Comparison of ENCODE assay signal across 9 cellular contexts in the genomic region with DNA sequence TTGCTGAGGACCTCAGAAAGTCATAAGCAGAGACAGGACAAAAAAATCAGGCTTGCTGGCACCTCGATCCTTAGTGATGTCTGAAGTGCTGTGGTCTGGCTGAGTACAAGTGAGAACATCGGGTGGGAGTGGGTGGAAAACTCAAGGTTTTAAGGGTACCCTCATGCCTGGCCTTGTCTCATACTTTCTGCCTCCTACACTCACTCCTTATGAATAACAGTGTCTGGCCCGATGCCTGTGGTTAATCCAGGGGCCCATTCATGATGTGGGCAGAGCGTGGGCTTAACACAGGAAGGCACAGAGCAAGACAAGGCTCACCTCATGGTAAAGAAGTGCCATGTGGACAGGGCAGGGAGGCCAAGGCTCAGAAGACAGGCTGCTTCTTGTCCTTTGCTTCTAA. TPM values are rescaled to one million over a fixed set of nuclear protein-coding genes. Genes with fewer than 3 reads are reported as not detected.
DNase-seq lines count a peak whose midpoint lies in the region; ATAC-seq lines count a peak whose summit lies in the region.
"Had no signal": no experiment of that assay in that cellular context is flagged by ENCODE, and none has a peak within 500 bp of the region (broad histone marks: within the 10 kb centered on the region; RNA-seq: fewer than 3 reads in every experiment).

No MANE protein-coding gene starts in this region.

- no peak overlapping the region for H2AFZ ChIP-seq in mesenchymal stem cell (ENCODE audit: low read depth, low read length)

- peak overlapping the region; percentile 98 to 99 for H2BK12ac ChIP-seq in mesenchymal stem cell (ENCODE audit: low read length in 2 of 2)

- peak; percentile 49 for ATAC-seq in HG03045 (IDR thresholded peaks at IDR 0.05; ENCODE audit: unreplicated experiment)
- peak; percentile 96 for ATAC-seq in stimulated activated effector memory CD8-positive, alpha-beta T cell treated with anti-CD3 and anti-CD28 coated beads, Interleukin-12 subunit alpha, Interleukin-12 subunit beta, amount 100 ng/mL, for 72 hours

- H4K91ac ChIP-seq in mesenchymal stem cell (ENCODE audit: low read length) = no peak overlapping the region

- no peaks in the 10 kb centered on the region for H3K9me3 ChIP-seq in mesenchymal stem cell (ENCODE audit: control insufficient read depth, low read length)

- H3K4me1 ChIP-seq in mesenchymal stem cell (ENCODE audit: control insufficient read depth, insufficient read depth, low read depth, low read length) = peaks cover 11% of the 10 kb centered on the region

- peak overlapping the region in 1 of 2 experiments; percentile 1 for H3K14ac ChIP-seq in mesenchymal stem cell (ENCODE audit: low read length in 2 of 2)

- 98% methylated on average over 3 of the region's 4 CpGs for WGBS in mesenchymal stem cell

- H3K27ac Mint-ChIP-seq in activated T-cell treated with anti-CD3 and anti-CD28 coated beads, Interleukin-2, amount 50 U/mL, for 24 hours = no peak overlapping the region
- H3K27ac Mint-ChIP-seq in stimulated activated effector memory CD8-positive, alpha-beta T cell treated with anti-CD3 and anti-CD28 coated beads, Interleukin-12 subunit alpha, Interleukin-12 subunit beta, amount 100 ng/mL, for 72 hours = no peak overlapping the region

- H3K4me2 ChIP-seq in mesenchymal stem cell (ENCODE audit: low read length, poor library complexity, severe bottlenecking) = no peak overlapping the region

- H2BK120ac ChIP-seq in mesenchymal stem cell (ENCODE audit: low read depth, low read length) = peak overlapping the region; percentile 62

- no peaks in the 10 kb centered on the region for H3K9me3 Mint-ChIP-seq in activated T-cell treated with anti-CD3 and anti-CD28 coated beads, Interleukin-2, amount 50 U/mL, for 24 hours
- H3K9me3 Mint-ChIP-seq in stimulated activated effector memory CD8-positive, alpha-beta T cell treated with anti-CD3 and anti-CD28 coated beads, Interleukin-12 subunit alpha, Interleukin-12 subunit beta, amount 100 ng/mL, for 72 hours = no peaks in the 10 kb centered on the region

- peaks cover 38% of the 10 kb centered on the region for H3K4me1 Mint-ChIP-seq in activated T-cell treated with anti-CD3 and anti-CD28 coated beads, Interleukin-2, amount 50 U/mL, for 24 hours (ENCODE audit: low read depth)
- H3K4me1 Mint-ChIP-seq in stimulated activated effector memory CD8-positive, alpha-beta T cell treated with anti-CD3 and anti-CD28 coated beads, Interleukin-12 subunit alpha, Interleukin-12 subunit beta, amount 100 ng/mL, for 72 hours = peaks cover 44% of the 10 kb centered on the region

- H3K9ac ChIP-seq in mesenchymal stem cell (ENCODE audit: low read length) = peak overlapping the region; percentile 79

- H3K27ac ChIP-seq in mesenchymal stem cell (ENCODE audit: low read length, poor library complexity, severe bottlenecking) = no peak overlapping the region

- peak overlapping the region in 1 of 2 experiments; percentile 62 for H3K23ac ChIP-seq in mesenchymal stem cell (ENCODE audit: low read length in 2 of 2)

- no peak overlapping the region for H3K4me3 ChIP-seq in mesenchymal stem cell (ENCODE audit: insufficient read depth in 1 of 2, low read depth in 1 of 2, low read length in 2 of 2)

- H4K8ac ChIP-seq in mesenchymal stem cell (ENCODE audit: low read length) = peak overlapping the region; percentile 87

- H3K4ac ChIP-seq in mesenchymal stem cell (ENCODE audit: low read depth in 1 of 2, low read length in 2 of 2) = peak overlapping the region in 1 of 2 experiments; percentile 85

- H2AK5ac ChIP-seq in mesenchymal stem cell (ENCODE audit: low read length, severe bottlenecking) = no peak overlapping the region

- no peak overlapping the region for H3K4me3 Mint-ChIP-seq in activated T-cell treated with anti-CD3 and anti-CD28 coated beads, Interleukin-2, amount 50 U/mL, for 24 hours
- no peak overlapping the region for H3K4me3 Mint-ChIP-seq in stimulated activated effector memory CD8-positive, alpha-beta T cell treated with anti-CD3 and anti-CD28 coated beads, Interleukin-12 subunit alpha, Interleukin-12 subunit beta, amount 100 ng/mL, for 72 hours

- H2BK5ac ChIP-seq in mesenchymal stem cell (ENCODE audit: low read depth, low read length, poor library complexity, severe bottlenecking) = no peak overlapping the region

- H3K18ac ChIP-seq in mesenchymal stem cell (ENCODE audit: low read depth in 1 of 2, low read length in 2 of 2) = peak overlapping the region; percentile 83 to 84

- no peaks in the 10 kb centered on the region for H3K27me3 Mint-ChIP-seq in activated T-cell treated with anti-CD3 and anti-CD28 coated beads, Interleukin-2, amount 50 U/mL, for 24 hours

- peak; percentile 75 for DNase-seq in activated T-cell treated with anti-CD3 and anti-CD28 coated beads, Interleukin-2, amount 50 U/mL, for 24 hours
- no peak for DNase-seq in mesenchymal stem cell
- DNase-seq in stimulated activated effector memory CD8-positive, alpha-beta T cell treated with anti-CD3 and anti-CD28 coated beads, Interleukin-12 subunit alpha, Interleukin-12 subunit beta, amount 100 ng/mL, for 72 hours (ENCODE audit: low spot score in 2 of 2) = peak; percentile 55 to 88
- no peak for DNase-seq in epidermal melanocyte (ENCODE audit: insufficient read length, low spot score)
- no peak for DNase-seq in 8988T
- no peak for DNase-seq in KG1 (lab: John Stamatoyannopoulos, UW)
- DNase-seq in pons (ENCODE audit: low spot score) = no peak
- DNase-seq: dermis blood vessel endothelial cell had no signal

- peaks cover 8% of the 10 kb centered on the region for H3K79me1 ChIP-seq in mesenchymal stem cell (replicated peaks; ENCODE audit: low read length, poor library complexity, severe bottlenecking)

- peaks cover 52% of the 10 kb centered on the region for H3K36me3 Mint-ChIP-seq in activated T-cell treated with anti-CD3 and anti-CD28 coated beads, Interleukin-2, amount 50 U/mL, for 24 hours (ENCODE audit: low read depth)
- H3K36me3 Mint-ChIP-seq in stimulated activated effector memory CD8-positive, alpha-beta T cell treated with anti-CD3 and anti-CD28 coated beads, Interleukin-12 subunit alpha, Interleukin-12 subunit beta, amount 100 ng/mL, for 72 hours = peaks cover 5% of the 10 kb centered on the region

- peaks cover 17 to 41% of the 10 kb centered on the region in 2 experiments for H3K36me3 ChIP-seq in mesenchymal stem cell (ENCODE audit: control insufficient read depth in 1 of 2, insufficient read depth in 2 of 2, low read depth in 1 of 2, low read length in 2 of 2)

- peak overlapping the region; percentile 6 for H2BK15ac ChIP-seq in mesenchymal stem cell (ENCODE audit: low read depth, poor library complexity, severe bottlenecking)

- H3K27me3 ChIP-seq in mesenchymal stem cell (ENCODE audit: control insufficient read depth in 1 of 2, insufficient read depth in 1 of 2, low read length in 2 of 2) = no peaks in the 10 kb centered on the region

RNA-seq across cellular contexts. Expression of gene UCP3, which starts 11.0 kb away (rescaled TPM):
- 0.23 TPM for polyA plus RNA-seq in mesenchymal stem cell (2013, experiment 1 of 2)
- polyA plus RNA-seq in mesenchymal stem cell (2013, experiment 2 of 2) = 0.33 TPM

RNA-seq across cellular contexts. Expression of gene UCP2, which starts 37.2 kb away (rescaled TPM):
- 19.7 TPM for polyA plus RNA-seq in mesenchymal stem cell (2013, experiment 1 of 2)
- 20.0 TPM for polyA plus RNA-seq in mesenchymal stem cell (2013, experiment 2 of 2)

Comparison
In these comparisons a context has a peak if more than half of its experiments do, and no peak if none do; other contexts are left out.
1. DNase-seq: peak in activated T-cell treated with anti-CD3 and anti-CD28 coated beads, Interleukin-2, amount 50 U/mL, for 24 hours (single experiment) and stimulated activated effector memory CD8-positive, alpha-beta T cell treated with anti-CD3 and anti-CD28 coated beads, Interleukin-12 subunit alpha, Interleukin-12 subunit beta, amount 100 ng/mL, for 72 hours (2 of 2); none in mesenchymal stem cell (single experiment), epidermal melanocyte (single experiment), 8988T (single experiment), KG1 (single experiment) and pons (single experiment).